ENCODE assay signal across 20 cellular contexts in genomic region chr5:157686276-157686675, GRCh38. TPM values are rescaled to one million over a fixed set of nuclear protein-coding genes. Genes with fewer than 3 reads are reported as not detected.
"Had no signal": no experiment of that assay in that cellular context is flagged by ENCODE, and none has a peak within 500 bp of the region (broad histone marks: within the 10 kb centered on the region; RNA-seq: fewer than 3 reads in every experiment).

No MANE protein-coding gene starts in this region.

RNA-seq across cellular contexts. Expression of gene C5orf52, which starts 14.9 kb away (rescaled TPM):
- total RNA-seq: cardiac septum; dermis blood vessel endothelial cell; gastrocnemius medialis; glomerular endothelial cell; lower leg skin; lung microvascular endothelial cell; mesothelial cell of epicardium; natural killer cell treated with Interleukin-12 subunit alpha and Interleukin-12 subunit beta and Interleukin-15 and Interleukin-18, amount 100 ng/mL, for 72 hours; occipital lobe; pancreas; posterior vena cava; pulmonary artery endothelial cell; sciatic nerve; smooth muscle cell; stomach; subcutaneous adipose tissue; temporal lobe; upper lobe of left lung; uterus had no signal
- polyA plus RNA-seq: esophagus, pancreas, smooth muscle cell, stomach had no signal

RNA-seq across cellular contexts. Expression of gene SOX30, which starts 34.0 kb away (rescaled TPM):
- total RNA-seq: gastrocnemius medialis; glomerular endothelial cell; lung microvascular endothelial cell; mesothelial cell of epicardium; natural killer cell treated with Interleukin-12 subunit alpha and Interleukin-12 subunit beta and Interleukin-15 and Interleukin-18, amount 100 ng/mL, for 72 hours; occipital lobe; pancreas; pulmonary artery endothelial cell; subcutaneous adipose tissue; temporal lobe; uterus had no signal
